Comparison of ENCODE assay signal across 36 cellular contexts in genomic region chrX:9730078-9730477, GRCh38. TPM values are rescaled to one million over a fixed set of nuclear protein-coding genes. Genes with fewer than 3 reads are reported as not detected.
"Had no signal": no experiment of that assay in that cellular context is flagged by ENCODE, and none has a peak within 500 bp of the region (broad histone marks: within the 10 kb centered on the region; RNA-seq: fewer than 3 reads in every experiment).

No MANE protein-coding gene starts in this region.

- H3K4me3 ChIP-seq: adrenal gland, body of pancreas, breast epithelium had no signal

- H3K27ac Mint-ChIP-seq: activated B cell treated with CpG ODN at 0.5 μM for 24 hours; activated CD4-positive, alpha-beta memory T cell treated with anti-CD3 and anti-CD28 coated beads for 36 hours; activated naive CD4-positive, alpha-beta T cell treated with anti-CD3 and anti-CD28 coated beads for 36 hours; activated naive CD4-positive, alpha-beta T cell treated with anti-CD3 and anti-CD28 coated beads, Interleukin-2, amount 50 U/mL, for 72 hours; activated T-helper 1 cell treated with anti-CD3 and anti-CD28 coated beads, Interleukin-12 subunit alpha, Interleukin-12 subunit beta, Interleukin-2, Interleukin-4 antibody, amounts not matched to agents 30 ng/mL and 10 ng/mL and 1 ng/mL, durations not matched to agents 14 hours and 24 hours and 36 hours; activated T-helper 17 cell treated with anti-CD3 and anti-CD28 coated beads, Interleukin-2, amount 50 U/mL, for 72 hours; T-helper 1 cell treated with Interleukin-12 subunit alpha and Interleukin-12 subunit beta and Interleukin-4 antibody, amounts not matched to agents 30 μg/mL and 1 μg/mL, for 36 hours; T-helper 2 cell treated with Interferon-gamma antibody and Interleukin-4, amounts not matched to agents 5 μg/mL and 100 μg/mL, for 36 hours had no signal

- H3K27me3 ChIP-seq: adrenal gland, body of pancreas, brain microvascular endothelial cell had no signal

- H3K36me3 Mint-ChIP-seq: activated CD4-positive, alpha-beta memory T cell treated with anti-CD3 and anti-CD28 coated beads for 36 hours had no signal

- H3K4me1 ChIP-seq: adrenal gland, body of pancreas, breast epithelium had no signal

- H3K4me3 Mint-ChIP-seq: activated B cell treated with CpG ODN at 0.5 μM for 24 hours; activated CD4-positive, alpha-beta memory T cell treated with anti-CD3 and anti-CD28 coated beads for 36 hours; activated CD4-positive, alpha-beta T cell treated with anti-CD3 and anti-CD28 coated beads, Interleukin-2, amount 10 ng/mL, durations not matched to agents 24 days and 14 days; activated naive CD4-positive, alpha-beta T cell treated with anti-CD3 and anti-CD28 coated beads for 36 hours; activated naive CD8-positive, alpha-beta T cell treated with anti-CD3 and anti-CD28 coated beads for 36 hours; activated T-helper 1 cell treated with anti-CD3 and anti-CD28 coated beads, Interleukin-12 subunit alpha, Interleukin-12 subunit beta, Interleukin-2, Interleukin-4 antibody, amounts not matched to agents 30 ng/mL and 10 ng/mL and 1 ng/mL, durations not matched to agents 14 hours and 24 hours and 36 hours; activated T-helper 17 cell treated with anti-CD3 and anti-CD28 coated beads, Interleukin-2, amount 50 U/mL, for 72 hours; T-helper 1 cell treated with Interleukin-12 subunit alpha and Interleukin-12 subunit beta and Interleukin-4 antibody, amounts not matched to agents 30 μg/mL and 1 μg/mL, for 36 hours; T-helper 2 cell treated with Interferon-gamma antibody and Interleukin-4, amounts not matched to agents 5 μg/mL and 100 μg/mL, for 36 hours had no signal

- H3K9me3 ChIP-seq: body of pancreas had no signal

- ATAC-seq: body of pancreas had no signal

- H3K4me1 Mint-ChIP-seq: activated B cell treated with CpG ODN at 0.5 μM for 24 hours; activated naive CD8-positive, alpha-beta T cell treated with anti-CD3 and anti-CD28 coated beads for 36 hours; activated T-helper 17 cell treated with anti-CD3 and anti-CD28 coated beads, Interleukin-2, amount 50 U/mL, for 72 hours had no signal

- H3K27me3 Mint-ChIP-seq: activated B cell treated with CpG ODN at 0.5 μM for 24 hours; activated CD4-positive, alpha-beta T cell treated with anti-CD3 and anti-CD28 coated beads, Interleukin-2, amount 10 ng/mL, durations not matched to agents 24 days and 14 days; activated naive CD8-positive, alpha-beta T cell treated with anti-CD3 and anti-CD28 coated beads for 36 hours; activated T-helper 17 cell treated with anti-CD3 and anti-CD28 coated beads, Interleukin-2, amount 50 U/mL, for 72 hours had no signal

- H3K9me3 Mint-ChIP-seq: activated T-helper 17 cell treated with anti-CD3 and anti-CD28 coated beads, Interleukin-2, amount 50 U/mL, for 72 hours had no signal

- FAIRE-seq: astrocyte, TTC549 had no signal

- H3K36me3 ChIP-seq: adrenal gland, brain microvascular endothelial cell, breast epithelium had no signal

- DNase-seq: activated B cell treated with CpG ODN at 0.5 μM for 24 hours; activated CD4-positive, alpha-beta T cell treated with anti-CD3 and anti-CD28 coated beads for 4 hours; activated CD4-positive, alpha-beta T cell treated with anti-CD3 and anti-CD28 coated beads, Interleukin-2, amount 10 ng/mL, durations not matched to agents 24 days and 14 days; activated CD4-positive, alpha-beta T cell treated with anti-CD3 and anti-CD28 coated beads, Interleukin-2, amount 50 U/mL, for 1 hour; activated CD4-positive, alpha-beta T cell treated with anti-CD3 and anti-CD28 coated beads, Interleukin-2, amount 50 U/mL, for 4 hours; activated CD4-positive, CD25-positive, alpha-beta regulatory T cell treated with anti-CD3 and anti-CD28 coated beads, Interleukin-2, amount 50 U/mL, for 72 hours; activated CD8-positive, alpha-beta memory T cell treated with anti-CD3 and anti-CD28 coated beads, Interleukin-2, amount 50 U/mL, for 4 hours; activated effector memory CD4-positive, alpha-beta T cell treated with anti-CD3 and anti-CD28 coated beads, Interleukin-2, amount 50 U/mL, for 16 hours; activated gamma-delta T cell treated with Interleukin-2 at 50 U/mL for 16 hours; activated naive CD4-positive, alpha-beta T cell; activated naive CD4-positive, alpha-beta T cell treated with anti-CD3 and anti-CD28 coated beads, Interleukin-2, amount 50 U/mL, for 16 hours; activated naive CD8-positive, alpha-beta T cell treated with anti-CD3 and anti-CD28 coated beads for 36 hours; activated T-cell treated with anti-CD3 and anti-CD28 coated beads for 4 hours; activated T-cell treated with anti-CD3 and anti-CD28 coated beads, Interleukin-2, amount 50 U/mL, for 1 hour; activated T-cell treated with anti-CD3 and anti-CD28 coated beads, Interleukin-2, amount 50 U/mL, for 48 hours; adrenal gland; amniotic stem cell; aorta; body of pancreas; brain microvascular endothelial cell; central memory CD4-positive, alpha-beta T cell; T-helper 1 cell; T-helper 9 cell had no signal

- H3K27ac ChIP-seq: adrenal gland, body of pancreas, brain microvascular endothelial cell, breast epithelium, VCaP had no signal

RNA-seq across cellular contexts. Expression of gene GPR143, which starts 35.6 kb away (rescaled TPM):
- total RNA-seq: activated B cell treated with CpG ODN at 0.5 μM for 24 hours; activated CD4-positive, alpha-beta memory T cell treated with anti-CD3 and anti-CD28 coated beads for 36 hours; activated CD4-positive, alpha-beta T cell treated with anti-CD3 and anti-CD28 coated beads, Interleukin-2, amount 10 ng/mL, durations not matched to agents 24 days and 14 days; activated CD8-positive, alpha-beta memory T cell treated with anti-CD3 and anti-CD28 coated beads for 36 hours; activated naive CD4-positive, alpha-beta T cell treated with anti-CD3 and anti-CD28 coated beads for 36 hours; activated naive CD4-positive, alpha-beta T cell treated with anti-CD3 and anti-CD28 coated beads, Interleukin-2, amount 50 U/mL, for 72 hours; activated naive CD8-positive, alpha-beta T cell treated with anti-CD3 and anti-CD28 coated beads for 36 hours; activated T-helper 1 cell treated with anti-CD3 and anti-CD28 coated beads, Interleukin-12 subunit alpha, Interleukin-12 subunit beta, Interleukin-2, Interleukin-4 antibody, amounts not matched to agents 30 ng/mL and 10 ng/mL and 1 ng/mL, durations not matched to agents 14 hours and 24 hours and 36 hours; activated T-helper 17 cell treated with anti-CD3 and anti-CD28 coated beads, Interleukin-2, amount 50 U/mL, for 72 hours; cardiac septum had no signal

RNA-seq across cellular contexts. Expression of gene SHROOM2, which starts 56.2 kb away (rescaled TPM):
- total RNA-seq: activated B cell treated with CpG ODN at 0.5 μM for 24 hours; activated CD4-positive, alpha-beta memory T cell treated with anti-CD3 and anti-CD28 coated beads for 36 hours; activated CD4-positive, alpha-beta T cell treated with anti-CD3 and anti-CD28 coated beads, Interleukin-2, amount 10 ng/mL, durations not matched to agents 24 days and 14 days; activated CD8-positive, alpha-beta memory T cell treated with anti-CD3 and anti-CD28 coated beads for 36 hours; activated naive CD4-positive, alpha-beta T cell treated with anti-CD3 and anti-CD28 coated beads for 36 hours; activated naive CD4-positive, alpha-beta T cell treated with anti-CD3 and anti-CD28 coated beads, Interleukin-2, amount 50 U/mL, for 72 hours; activated naive CD8-positive, alpha-beta T cell treated with anti-CD3 and anti-CD28 coated beads for 36 hours; activated T-helper 1 cell treated with anti-CD3 and anti-CD28 coated beads, Interleukin-12 subunit alpha, Interleukin-12 subunit beta, Interleukin-2, Interleukin-4 antibody, amounts not matched to agents 30 ng/mL and 10 ng/mL and 1 ng/mL, durations not matched to agents 14 hours and 24 hours and 36 hours; activated T-helper 17 cell treated with anti-CD3 and anti-CD28 coated beads, Interleukin-2, amount 50 U/mL, for 72 hours had no signal
